Comparison of ENCODE assay signal across 8 cellular contexts in the genomic region with DNA sequence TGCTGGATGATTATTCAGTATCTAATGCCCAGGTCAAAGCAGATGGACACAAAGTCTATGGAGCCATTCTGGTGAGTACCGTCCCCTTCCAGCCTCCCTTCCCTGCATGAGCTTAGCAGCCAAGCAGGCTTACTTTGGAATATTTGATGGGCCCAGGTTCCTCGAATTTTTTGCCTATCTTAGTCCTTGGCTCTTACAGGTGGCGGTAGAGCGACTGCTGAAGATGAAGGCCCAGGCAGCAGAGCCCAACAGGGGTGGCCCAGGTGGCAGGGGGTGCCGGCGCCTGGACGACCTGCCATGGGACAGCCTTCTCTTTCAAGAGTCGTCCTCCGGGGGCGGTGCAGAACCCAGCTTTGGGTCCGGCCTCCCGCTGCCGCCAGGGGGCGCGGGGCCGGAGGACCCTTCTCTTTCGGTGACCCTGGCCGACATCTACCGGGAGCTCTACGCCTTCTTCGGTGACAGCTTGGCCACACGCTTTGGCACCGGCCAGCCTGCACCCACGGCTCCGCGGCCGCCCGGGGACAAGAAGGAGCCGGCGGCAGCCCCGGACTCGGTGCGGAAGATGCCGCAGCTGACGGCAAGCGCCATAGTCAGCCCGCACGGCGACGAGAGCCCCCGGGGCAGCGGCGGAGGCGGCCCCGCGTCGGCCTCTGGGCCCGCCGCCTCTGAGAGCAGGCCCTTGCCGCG. TPM values are rescaled to one million over a fixed set of nuclear protein-coding genes. Genes with fewer than 3 reads are reported as not detected.
DNase-seq lines count a peak whose midpoint lies in the region; ATAC-seq and TF ChIP-seq lines count a peak whose summit lies in the region.

No MANE protein-coding gene starts in this region.

- H3K4me1 ChIP-seq in psoas muscle (peaks cover 34% of the 10 kb centered on the region), urinary bladder (ENCODE audit: insufficient read depth) (no peaks in the 10 kb centered on the region)

- peak; percentile 76 for ATAC-seq in HG02798 (IDR thresholded peaks at IDR 0.05; ENCODE audit: poor library complexity, unreplicated experiment)
- ATAC-seq in left ventricle myocardium superior: peak; percentile 85
- peak; percentile 80 to 84 (median 84) for ATAC-seq in psoas muscle

- H3K9me3 ChIP-seq in psoas muscle: no peaks in the 10 kb centered on the region

- DNase-seq in NCI-H1436 (lab: John Stamatoyannopoulos, UW) (peak; percentile 78), T-helper 2 cell (peak; percentile 71 to 84 (median 77)), left ventricle myocardium superior (peak; percentile 94), psoas muscle (peak; percentile 91 to 95)

- intact Hi-C loops in left ventricle myocardium superior (cut with micrococcal nuclease) (no loop called here), psoas muscle (cut with DNase I) (loop anchor here (2.0 to 5.0 kb wide), 3 partner anchors 46 to 76 kb away; a partner anchor contains a TSS)

- TF ChIP-seq CTCF in GM12874 (IDR thresholded peaks at IDR 0.05; ENCODE audit: insufficient read depth, low read depth, low read length): peak; percentile 100
- peak; percentile 93 for TF ChIP-seq CTCF in psoas muscle (IDR thresholded peaks at IDR 0.05)

- H3K27me3 ChIP-seq in psoas muscle (ENCODE audit: insufficient read depth in 3 of 3, low read length in 2 of 3): no peaks in the 10 kb centered on the region

- H3K4me3 ChIP-seq in psoas muscle (peak overlapping the region; percentile 97), urinary bladder (ENCODE audit: low read depth, low read length) (peak overlapping the region; percentile 93)

- H3K36me3 ChIP-seq in psoas muscle (ENCODE audit: insufficient read depth in 1 of 2, low read depth in 1 of 2): peaks cover 0 to 73% of the 10 kb centered on the region in 2 donors
- peaks cover 4% of the 10 kb centered on the region for H3K36me3 ChIP-seq in urinary bladder (ENCODE audit: insufficient read depth)

- WGBS in psoas muscle, 3 donors: 0 to 3% (median 1%) methylated on average over 30 to 51 of the region's 51 CpGs
- under 1% methylated on average over 51 of the region's 51 CpGs for WGBS in urinary bladder

- H3K27ac ChIP-seq in angular gyrus (ENCODE audit: low read depth, low read length) (peak overlapping the region; percentile 85), psoas muscle (peak overlapping the region; percentile 99), urinary bladder (ENCODE audit: low read depth) (peak overlapping the region; percentile 97)

RNA-seq across cellular contexts. Expression of a gene that starts 0.7 kb away (rescaled TPM):
- 16.9 TPM for total RNA-seq in left ventricle myocardium superior
- total RNA-seq in psoas muscle: 10 to 100 TPM; 12.2 to 18.5 (median 16.0) TPM
- 10 to 100 TPM; 31.5 to 42.0 (median 34.4) TPM for polyA plus RNA-seq in psoas muscle
- total RNA-seq in urinary bladder: 26.2 TPM
- 64.1 TPM for polyA plus RNA-seq in urinary bladder

RNA-seq across cellular contexts. Expression of a gene that starts 5.3 kb away (rescaled TPM):
- total RNA-seq in left ventricle myocardium superior (21.7 TPM), psoas muscle (10 to 100 TPM in 1 of 4 donors, 1 to 10 TPM in 3; 6.2 to 11.5 (median 8.4) TPM), urinary bladder (16.7 TPM)
- polyA plus RNA-seq in psoas muscle (10 to 100 TPM; 16.6 to 37.7 (median 21.7) TPM), urinary bladder (21.3 TPM)

RNA-seq across cellular contexts. Expression of a gene that starts 15.3 kb away (rescaled TPM):
- total RNA-seq in left ventricle myocardium superior (8.8 TPM), psoas muscle (10 to 100 TPM; 13.5 to 19.9 (median 18.3) TPM), urinary bladder (8.5 TPM)
- polyA plus RNA-seq in psoas muscle (10 to 100 TPM; 18.0 to 26.5 (median 20.1) TPM), urinary bladder (21.9 TPM)

RNA-seq across cellular contexts. Expression of a gene that starts 18.8 kb away (rescaled TPM):
- total RNA-seq in left ventricle myocardium superior (49.6 TPM), psoas muscle (10 to 100 TPM; 38.3 to 45.4 (median 41.9) TPM), urinary bladder (32.4 TPM)
- polyA plus RNA-seq in psoas muscle (10 to 100 TPM; 36.3 to 67.0 (median 49.7) TPM), urinary bladder (103 TPM)

RNA-seq across cellular contexts. Expression of a gene that starts 25.1 kb away (rescaled TPM):
- total RNA-seq in left ventricle myocardium superior (43.5 TPM), psoas muscle (10 to 100 TPM; 31.7 to 44.7 (median 36.2) TPM), urinary bladder (46.4 TPM)
- polyA plus RNA-seq in psoas muscle (10 to 100 TPM; 44.0 to 92.6 (median 48.8) TPM), urinary bladder (107 TPM)

Comparison
In these comparisons a context has a peak if more than half of its experiments do, and no peak if none do; other contexts are left out.
1. Peak in every context shown above with its lines: DNase-seq, ATAC-seq, H3K4me3 ChIP-seq and H3K27ac ChIP-seq.